38 cellular contexts compared by ENCODE assay signal in the genomic region with DNA sequence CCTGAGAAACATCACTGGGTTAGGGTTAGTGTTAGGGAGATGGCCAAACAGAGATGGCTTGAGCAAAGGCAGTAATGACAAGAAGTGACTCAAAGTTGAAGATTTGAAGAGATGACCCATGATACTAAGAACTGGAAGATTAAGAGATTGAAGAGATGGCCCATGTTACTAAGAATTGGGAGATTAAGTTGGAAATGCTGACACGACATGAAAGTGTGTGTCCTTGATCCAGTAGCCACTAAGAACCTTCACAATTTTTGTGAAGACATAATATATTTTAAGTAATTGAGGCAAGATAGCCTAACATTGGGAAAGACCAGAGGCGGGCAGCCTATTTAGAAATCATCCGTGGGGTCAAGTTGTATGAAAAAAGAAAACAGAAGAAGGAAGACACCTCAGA.
"Had no signal": no experiment of that assay in that cellular context is flagged by ENCODE, and none has a peak within 500 bp of the region (broad histone marks: within the 10 kb centered on the region; RNA-seq: fewer than 3 reads in every experiment).

No MANE protein-coding gene starts in this region.

- H3K4me1 Mint-ChIP-seq: activated B cell treated with CpG ODN at 0.5 μM for 24 hours; activated naive CD4-positive, alpha-beta T cell treated with anti-CD3 and anti-CD28 coated beads, Interleukin-2, amount 50 U/mL, for 24 hours; activated naive CD8-positive, alpha-beta T cell treated with anti-CD3 and anti-CD28 coated beads, Interleukin-2, amount 10 ng/mL, durations not matched to agents 7 days and 5 days; activated naive CD8-positive, alpha-beta T cell treated with anti-CD3 and anti-CD28 coated beads, Interleukin-2, amount 50 U/mL, for 24 hours; activated T-helper 17 cell treated with anti-CD3 and anti-CD28 coated beads, Interleukin-2, amount 50 U/mL, for 72 hours; central memory CD8-positive, alpha-beta T cell had no signal

- ATAC-seq: activated CD8-positive, alpha-beta T cell treated with anti-CD3 and anti-CD28 coated beads for 36 hours; activated naive CD8-positive, alpha-beta T cell treated with anti-CD3 and anti-CD28 coated beads, Interleukin-2, amount 50 U/mL, for 24 hours; activated T-cell treated with anti-CD3 and anti-CD28 coated beads, Interleukin-2, amount 50 U/mL, for 4 hours; activated T-cell treated with anti-CD3 and anti-CD28 coated beads, Interleukin-2, amount 50 U/mL, for 72 hours; activated T-helper 17 cell treated with anti-CD3 and anti-CD28 coated beads, Interleukin-2, amount 50 U/mL, for 72 hours had no signal

- H3K36me3 Mint-ChIP-seq: activated CD4-positive, alpha-beta memory T cell treated with anti-CD3 and anti-CD28 coated beads for 36 hours; activated naive CD4-positive, alpha-beta T cell treated with anti-CD3 and anti-CD28 coated beads, Interleukin-2, amount 50 U/mL, for 24 hours; activated naive CD8-positive, alpha-beta T cell; activated naive CD8-positive, alpha-beta T cell treated with anti-CD3 and anti-CD28 coated beads, Interleukin-2, amount 10 ng/mL, durations not matched to agents 7 days and 5 days; brain had no signal

- H3K4me1 ChIP-seq: ascending aorta had no signal

- H3K4me3 Mint-ChIP-seq: activated B cell treated with CpG ODN at 0.5 μM for 24 hours; activated CD4-positive, alpha-beta memory T cell treated with anti-CD3 and anti-CD28 coated beads for 36 hours; activated CD4-positive, alpha-beta T cell treated with anti-CD3 and anti-CD28 coated beads, Interleukin-2, amount 10 ng/mL, durations not matched to agents 24 days and 14 days; activated CD8-positive, alpha-beta T cell treated with anti-CD3 and anti-CD28 coated beads for 36 hours; activated naive CD4-positive, alpha-beta T cell treated with anti-CD3 and anti-CD28 coated beads for 36 hours; activated naive CD4-positive, alpha-beta T cell treated with anti-CD3 and anti-CD28 coated beads, Interleukin-2, amount 50 U/mL, for 24 hours; activated naive CD8-positive, alpha-beta T cell; activated naive CD8-positive, alpha-beta T cell treated with anti-CD3 and anti-CD28 coated beads, Interleukin-2, amount 10 ng/mL, durations not matched to agents 7 days and 5 days; activated naive CD8-positive, alpha-beta T cell treated with anti-CD3 and anti-CD28 coated beads, Interleukin-2, amount 50 U/mL, for 24 hours; activated T-cell treated with anti-CD3 and anti-CD28 coated beads, Interleukin-2, amount 50 U/mL, for 4 hours; activated T-cell treated with anti-CD3 and anti-CD28 coated beads, Interleukin-2, amount 50 U/mL, for 72 hours; activated T-helper 1 cell treated with anti-CD3 and anti-CD28 coated beads, Interleukin-12 subunit alpha, Interleukin-12 subunit beta, Interleukin-2, Interleukin-4 antibody, amounts not matched to agents 30 ng/mL and 10 ng/mL and 1 ng/mL, durations not matched to agents 14 hours and 24 hours and 36 hours; activated T-helper 17 cell treated with anti-CD3 and anti-CD28 coated beads, Interleukin-2, amount 50 U/mL, for 72 hours; brain; central memory CD8-positive, alpha-beta T cell; T-helper 1 cell treated with Interleukin-12 subunit alpha and Interleukin-12 subunit beta and Interleukin-4 antibody, amounts not matched to agents 30 μg/mL and 1 μg/mL, for 36 hours; T-helper 2 cell treated with Interferon-gamma antibody and Interleukin-4, amounts not matched to agents 5 μg/mL and 100 μg/mL, for 36 hours had no signal

- FAIRE-seq: bronchial epithelial cell, TTC549 had no signal

- H3K4me3 ChIP-seq: ascending aorta, cardiac muscle cell had no signal

- H3K9me3 ChIP-seq: ascending aorta had no signal

- DNase-seq: activated B cell treated with CpG ODN at 0.5 μM for 24 hours; activated CD4-positive, alpha-beta memory T cell treated with anti-CD3 and anti-CD28 coated beads for 36 hours; activated CD4-positive, alpha-beta T cell treated with anti-CD3 and anti-CD28 coated beads for 4 hours; activated CD4-positive, alpha-beta T cell treated with anti-CD3 and anti-CD28 coated beads, Interleukin-2, amount 10 ng/mL, durations not matched to agents 24 days and 14 days; activated CD4-positive, alpha-beta T cell treated with anti-CD3 and anti-CD28 coated beads, Interleukin-2, amount 50 U/mL, for 1 hour; activated CD4-positive, alpha-beta T cell treated with anti-CD3 and anti-CD28 coated beads, Interleukin-2, amount 50 U/mL, for 4 hours; activated CD4-positive, CD25-positive, alpha-beta regulatory T cell treated with anti-CD3 and anti-CD28 coated beads, Interleukin-2, amount 50 U/mL, for 72 hours; activated CD8-positive, alpha-beta memory T cell treated with anti-CD3 and anti-CD28 coated beads, Interleukin-2, amount 50 U/mL, for 4 hours; activated CD8-positive, alpha-beta T cell treated with anti-CD3 and anti-CD28 coated beads for 36 hours; activated effector memory CD4-positive, alpha-beta T cell treated with anti-CD3 and anti-CD28 coated beads, Interleukin-2, amount 50 U/mL, for 16 hours; activated gamma-delta T cell treated with Interleukin-2 at 50 U/mL for 16 hours; activated naive CD4-positive, alpha-beta T cell; activated naive CD4-positive, alpha-beta T cell treated with anti-CD3 and anti-CD28 coated beads for 36 hours; activated naive CD8-positive, alpha-beta T cell treated with anti-CD3 and anti-CD28 coated beads, Interleukin-2, amount 10 ng/mL, durations not matched to agents 7 days and 5 days; activated naive CD8-positive, alpha-beta T cell treated with anti-CD3 and anti-CD28 coated beads, Interleukin-2, amount 50 U/mL, for 24 hours; activated T-cell treated with anti-CD3 and anti-CD28 coated beads for 4 hours; activated T-cell treated with anti-CD3 and anti-CD28 coated beads, Interleukin-2, amount 50 U/mL, for 1 hour; activated T-cell treated with anti-CD3 and anti-CD28 coated beads, Interleukin-2, amount 50 U/mL, for 4 hours; activated T-cell treated with anti-CD3 and anti-CD28 coated beads, Interleukin-2, amount 50 U/mL, for 72 hours; amygdala; anterior cingulate cortex; caudate nucleus; cerebellar nuclear complex; T-helper 2 cell; T-helper 9 cell had no signal

- H3K27ac ChIP-seq: ascending aorta, cardiac muscle cell, VCaP had no signal

- H3K36me3 ChIP-seq: cardiac muscle cell had no signal

- H3K27me3 ChIP-seq: ascending aorta had no signal

- H3K27ac Mint-ChIP-seq: activated B cell treated with CpG ODN at 0.5 μM for 24 hours; activated CD4-positive, alpha-beta memory T cell treated with anti-CD3 and anti-CD28 coated beads for 36 hours; activated CD4-positive, alpha-beta T cell treated with anti-CD3 and anti-CD28 coated beads, Interleukin-2, amount 10 ng/mL, durations not matched to agents 24 days and 14 days; activated CD8-positive, alpha-beta T cell treated with anti-CD3 and anti-CD28 coated beads for 36 hours; activated naive CD4-positive, alpha-beta T cell treated with anti-CD3 and anti-CD28 coated beads for 36 hours; activated naive CD4-positive, alpha-beta T cell treated with anti-CD3 and anti-CD28 coated beads, Interleukin-2, amount 50 U/mL, for 24 hours; activated naive CD8-positive, alpha-beta T cell; activated naive CD8-positive, alpha-beta T cell treated with anti-CD3 and anti-CD28 coated beads, Interleukin-2, amount 10 ng/mL, durations not matched to agents 7 days and 5 days; activated naive CD8-positive, alpha-beta T cell treated with anti-CD3 and anti-CD28 coated beads, Interleukin-2, amount 50 U/mL, for 24 hours; activated T-cell treated with anti-CD3 and anti-CD28 coated beads, Interleukin-2, amount 50 U/mL, for 72 hours; activated T-helper 1 cell treated with anti-CD3 and anti-CD28 coated beads, Interleukin-12 subunit alpha, Interleukin-12 subunit beta, Interleukin-2, Interleukin-4 antibody, amounts not matched to agents 30 ng/mL and 10 ng/mL and 1 ng/mL, durations not matched to agents 14 hours and 24 hours and 36 hours; activated T-helper 17 cell treated with anti-CD3 and anti-CD28 coated beads, Interleukin-2, amount 50 U/mL, for 72 hours; T-helper 1 cell treated with Interleukin-12 subunit alpha and Interleukin-12 subunit beta and Interleukin-4 antibody, amounts not matched to agents 30 μg/mL and 1 μg/mL, for 36 hours; T-helper 2 cell treated with Interferon-gamma antibody and Interleukin-4, amounts not matched to agents 5 μg/mL and 100 μg/mL, for 36 hours had no signal

- H3K9me3 Mint-ChIP-seq: activated B cell treated with CpG ODN at 0.5 μM for 24 hours; activated CD4-positive, alpha-beta memory T cell treated with anti-CD3 and anti-CD28 coated beads for 36 hours; activated CD4-positive, alpha-beta T cell treated with anti-CD3 and anti-CD28 coated beads, Interleukin-2, amount 10 ng/mL, durations not matched to agents 24 days and 14 days; activated CD8-positive, alpha-beta T cell treated with anti-CD3 and anti-CD28 coated beads for 36 hours; activated naive CD4-positive, alpha-beta T cell treated with anti-CD3 and anti-CD28 coated beads for 36 hours; activated naive CD4-positive, alpha-beta T cell treated with anti-CD3 and anti-CD28 coated beads, Interleukin-2, amount 50 U/mL, for 24 hours; activated naive CD8-positive, alpha-beta T cell treated with anti-CD3 and anti-CD28 coated beads, Interleukin-2, amount 10 ng/mL, durations not matched to agents 7 days and 5 days; activated naive CD8-positive, alpha-beta T cell treated with anti-CD3 and anti-CD28 coated beads, Interleukin-2, amount 50 U/mL, for 24 hours; activated T-cell treated with anti-CD3 and anti-CD28 coated beads, Interleukin-2, amount 50 U/mL, for 4 hours; activated T-cell treated with anti-CD3 and anti-CD28 coated beads, Interleukin-2, amount 50 U/mL, for 72 hours; activated T-helper 1 cell treated with anti-CD3 and anti-CD28 coated beads, Interleukin-12 subunit alpha, Interleukin-12 subunit beta, Interleukin-2, Interleukin-4 antibody, amounts not matched to agents 30 ng/mL and 10 ng/mL and 1 ng/mL, durations not matched to agents 14 hours and 24 hours and 36 hours; activated T-helper 17 cell treated with anti-CD3 and anti-CD28 coated beads, Interleukin-2, amount 50 U/mL, for 72 hours; brain; T-helper 1 cell treated with Interleukin-12 subunit alpha and Interleukin-12 subunit beta and Interleukin-4 antibody, amounts not matched to agents 30 μg/mL and 1 μg/mL, for 36 hours; T-helper 2 cell treated with Interferon-gamma antibody and Interleukin-4, amounts not matched to agents 5 μg/mL and 100 μg/mL, for 36 hours had no signal
